Comparison of ENCODE assay signal across 8 cellular contexts in the genomic region with DNA sequence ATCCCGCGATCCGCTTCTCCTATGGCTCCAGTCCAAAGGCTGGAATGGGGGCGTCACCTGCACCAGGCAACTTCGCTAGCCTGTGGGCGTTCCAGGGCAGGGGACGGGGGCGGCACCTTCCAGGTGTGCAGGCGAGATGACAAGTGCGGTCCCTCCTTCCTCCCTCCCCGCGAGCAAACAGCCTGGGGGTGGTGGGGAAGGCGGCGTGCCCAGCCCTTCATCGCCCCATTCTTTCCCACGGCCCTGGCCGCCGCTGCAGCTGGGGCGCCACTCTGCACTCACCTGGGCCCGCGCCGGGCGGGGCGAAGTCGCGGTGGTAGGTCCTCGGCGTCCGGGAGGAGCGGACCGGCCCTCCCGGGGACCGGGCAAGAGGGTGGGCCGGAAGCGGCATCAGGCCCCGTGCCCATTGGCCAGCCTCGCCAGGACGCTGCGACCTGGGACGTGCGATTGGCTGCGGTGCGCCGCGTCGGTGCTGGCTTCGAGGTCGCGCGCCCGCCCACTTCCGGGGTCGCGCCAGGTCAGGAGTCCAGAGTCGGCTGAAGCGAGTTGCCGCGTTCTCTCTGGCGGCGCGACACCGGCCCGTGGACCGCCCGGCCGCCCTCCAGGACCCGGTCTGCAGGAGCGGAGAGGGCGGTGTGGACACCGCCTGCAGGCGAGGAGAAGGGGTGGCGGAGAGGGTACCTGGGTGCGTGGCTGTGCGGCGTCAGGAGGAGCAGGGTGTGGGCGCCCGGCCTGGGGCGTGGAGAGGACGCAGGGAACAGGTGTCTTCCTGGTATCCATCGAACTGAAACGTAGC. TPM values are rescaled to one million over a fixed set of nuclear protein-coding genes. Genes with fewer than 3 reads are reported as not detected.
DNase-seq lines count a peak whose midpoint lies in the region; ATAC-seq, FAIRE-seq and TF ChIP-seq lines count a peak whose summit lies in the region.

A gene with protein sequence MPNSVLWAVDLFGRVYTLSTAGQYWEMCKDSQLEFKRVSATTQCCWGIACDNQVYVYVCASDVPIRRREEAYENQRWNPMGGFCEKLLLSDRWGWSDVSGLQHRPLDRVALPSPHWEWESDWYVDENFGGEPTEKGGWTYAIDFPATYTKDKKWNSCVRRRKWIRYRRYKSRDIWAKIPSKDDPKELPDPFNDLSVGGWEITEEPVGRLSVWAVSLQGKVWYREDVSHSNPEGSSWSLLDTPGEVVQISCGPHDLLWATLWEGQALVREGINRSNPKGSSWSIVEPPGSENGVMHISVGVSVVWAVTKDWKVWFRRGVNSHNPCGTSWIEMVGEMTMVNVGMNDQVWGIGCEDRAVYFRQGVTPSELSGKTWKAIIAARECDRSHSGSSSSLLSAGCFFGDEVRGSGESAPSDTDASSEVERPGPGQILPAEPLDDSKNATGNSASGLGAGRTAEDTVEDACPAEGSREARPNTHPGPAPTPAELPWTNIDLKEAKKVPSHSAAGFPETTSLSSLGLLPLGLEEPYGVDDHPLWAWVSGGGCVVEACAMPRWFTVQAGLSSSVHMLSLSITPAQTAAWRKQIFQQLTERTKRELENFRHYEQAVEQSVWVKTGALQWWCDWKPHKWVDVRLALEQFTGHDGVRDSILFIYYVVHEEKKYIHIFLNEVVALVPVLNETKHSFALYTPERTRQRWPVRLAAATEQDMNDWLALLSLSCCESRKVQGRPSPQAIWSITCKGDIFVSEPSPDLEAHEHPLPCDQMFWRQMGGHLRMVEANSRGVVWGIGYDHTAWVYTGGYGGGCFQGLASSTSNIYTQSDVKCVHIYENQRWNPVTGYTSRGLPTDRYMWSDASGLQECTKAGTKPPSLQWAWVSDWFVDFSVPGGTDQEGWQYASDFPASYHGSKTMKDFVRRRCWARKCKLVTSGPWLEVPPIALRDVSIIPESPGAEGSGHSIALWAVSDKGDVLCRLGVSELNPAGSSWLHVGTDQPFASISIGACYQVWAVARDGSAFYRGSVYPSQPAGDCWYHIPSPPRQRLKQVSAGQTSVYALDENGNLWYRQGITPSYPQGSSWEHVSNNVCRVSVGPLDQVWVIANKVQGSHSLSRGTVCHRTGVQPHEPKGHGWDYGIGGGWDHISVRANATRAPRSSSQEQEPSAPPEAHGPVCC (minus strand): TSS at position 389 of the 796 bp plus-strand sequence. CDS start 6,086 bp downstream, outside the sequence.

- no peaks in the 10 kb centered on the region for H3K27me3 ChIP-seq in heart left ventricle

- no peaks in the 10 kb centered on the region for H3K27me3 Mint-ChIP-seq in activated naive CD8-positive, alpha-beta T cell treated with anti-CD3 and anti-CD28 coated beads, Interleukin-2, amount 50 U/mL, for 24 hours
- H3K27me3 Mint-ChIP-seq in type B pancreatic cell = no peaks in the 10 kb centered on the region

- intact Hi-C loops in heart left ventricle (cut with DNase I) (loop anchor here in 1 of 10 donors (2.0 kb wide), 1 partner anchor 31 kb away; no protein-coding TSS in a partner anchor), posterior cingulate gyrus (cut with DNase I) (loop anchor here (2.0 kb wide), 1 partner anchor 29 kb away; a partner anchor contains a TSS)

- H3K27ac Mint-ChIP-seq in activated naive CD8-positive, alpha-beta T cell treated with anti-CD3 and anti-CD28 coated beads, Interleukin-2, amount 50 U/mL, for 24 hours = peak within 1 kb of the TSS; percentile 93
- peak within 1 kb of the TSS; percentile 95 for H3K27ac Mint-ChIP-seq in type B pancreatic cell

- peak; percentile 98 for FAIRE-seq in GM12891 (lab: Jason Lieb, UNC)

- peaks cover 0 to 61% (median 35%) of the 10 kb centered on the region in 12 donors for H3K4me1 ChIP-seq in heart left ventricle

- peak within 1 kb of the TSS; percentile 71 to 99 (median 90) for H3K4me3 ChIP-seq in heart left ventricle

- H3K9me3 Mint-ChIP-seq in activated naive CD8-positive, alpha-beta T cell treated with anti-CD3 and anti-CD28 coated beads, Interleukin-2, amount 50 U/mL, for 24 hours = no peaks in the 10 kb centered on the region
- H3K9me3 Mint-ChIP-seq in type B pancreatic cell = no peaks in the 10 kb centered on the region

- peak; percentile 99 for ATAC-seq in HG02798 (IDR thresholded peaks at IDR 0.05; ENCODE audit: poor library complexity, unreplicated experiment)
- ATAC-seq in activated naive CD8-positive, alpha-beta T cell treated with anti-CD3 and anti-CD28 coated beads, Interleukin-2, amount 50 U/mL, for 24 hours = peak; percentile 98
- peak; percentile 98 to 100 (median 99) for ATAC-seq in heart left ventricle

- peak within 1 kb of the TSS; percentile 39 to 91 (median 88) for H3K27ac ChIP-seq in heart left ventricle

- WGBS in heart left ventricle, 4 donors = 1 to 2% (median 1%) methylated on average over 10 to 81 of the region's 81 CpGs

- TF ChIP-seq POLR2A in GM12891 (IDR thresholded peaks at IDR 0.05; ENCODE audit: low read depth, low read length) = no peak
- peak in 1 of 2 donors; percentile 53 for TF ChIP-seq POLR2A in heart left ventricle (IDR thresholded peaks at IDR 0.05)

- H3K4me3 Mint-ChIP-seq in activated naive CD8-positive, alpha-beta T cell treated with anti-CD3 and anti-CD28 coated beads, Interleukin-2, amount 50 U/mL, for 24 hours = peak within 1 kb of the TSS; percentile 96
- H3K4me3 Mint-ChIP-seq in type B pancreatic cell = peak within 1 kb of the TSS; percentile 94

- DNase-seq in GM12891 (ENCODE audit: insufficient read length, low spot score) (peak; percentile 100), NCI-H1417 treated with DMSO at 0.1 percent for 48 hours (lab: John Stamatoyannopoulos, UW) (peak; percentile 61), SW480 (ENCODE audit: low spot score) (peak; percentile 98), heart left ventricle (peak; percentile 96 to 97 (median 97)), posterior cingulate gyrus (peak; percentile 95 to 100 (median 96)), type B pancreatic cell (ENCODE audit: extremely low spot score, unreplicated experiment) (peak; percentile 89)
- peak; percentile 92 for DNase-seq in activated naive CD8-positive, alpha-beta T cell treated with anti-CD3 and anti-CD28 coated beads, Interleukin-2, amount 50 U/mL, for 24 hours

- H3K36me3 ChIP-seq in heart left ventricle = peaks cover 0 to 19% (median 5%) of the 10 kb centered on the region in 9 donors

- no peaks in the 10 kb centered on the region for H3K9me3 ChIP-seq in heart left ventricle

- peaks cover 55% of the 10 kb centered on the region for H3K4me1 Mint-ChIP-seq in activated naive CD8-positive, alpha-beta T cell treated with anti-CD3 and anti-CD28 coated beads, Interleukin-2, amount 50 U/mL, for 24 hours
- H3K4me1 Mint-ChIP-seq in type B pancreatic cell (ENCODE audit: unreplicated experiment) = peaks cover 13% of the 10 kb centered on the region

- peaks cover 18% of the 10 kb centered on the region for H3K36me3 Mint-ChIP-seq in activated naive CD8-positive, alpha-beta T cell treated with anti-CD3 and anti-CD28 coated beads, Interleukin-2, amount 50 U/mL, for 24 hours (ENCODE audit: low read depth)
- peaks cover 4% of the 10 kb centered on the region for H3K36me3 Mint-ChIP-seq in type B pancreatic cell

- no peak for TF ChIP-seq CTCF in heart left ventricle (IDR thresholded peaks at IDR 0.05)
- TF ChIP-seq CTCF in type B pancreatic cell (conservative IDR thresholded peaks at IDR 0.05) = no peak

TF ChIP-seq in GM12891, 5 proteins besides CTCF, POLR2A, EP300 and RAD21:
- no peak for TF ChIP-seq SPI1 (IDR thresholded peaks at IDR 0.05; ENCODE audit: low read depth, low read length)
- TF ChIP-seq POU2F2 (IDR thresholded peaks at IDR 0.05; ENCODE audit: low read depth, low read length) = no peak

RNA-seq across cellular contexts. Expression of the gene that starts here (rescaled TPM):
- 6.0 TPM for polyA plus RNA-seq in GM12891 (2012; ENCODE audit: low read depth, missing spikeins)
- total RNA-seq in heart left ventricle = 10 to 100 TPM; 12.2 to 33.0 (median 22.7) TPM
- polyA plus RNA-seq in heart left ventricle = 10 to 100 TPM; 10.9 to 23.2 TPM
- total RNA-seq in type B pancreatic cell (ENCODE audit: low replicate concordance) = 32.4 and 39.9 TPM in 2 replicates

Comparison
In these comparisons a context has a peak if more than half of its experiments do, and no peak if none do; other contexts are left out.
1. Peak in every context shown above with its lines: DNase-seq, ATAC-seq, H3K4me3 ChIP-seq and H3K27ac ChIP-seq.